ENCODE assay signal across 8 cellular contexts in the genomic region with DNA sequence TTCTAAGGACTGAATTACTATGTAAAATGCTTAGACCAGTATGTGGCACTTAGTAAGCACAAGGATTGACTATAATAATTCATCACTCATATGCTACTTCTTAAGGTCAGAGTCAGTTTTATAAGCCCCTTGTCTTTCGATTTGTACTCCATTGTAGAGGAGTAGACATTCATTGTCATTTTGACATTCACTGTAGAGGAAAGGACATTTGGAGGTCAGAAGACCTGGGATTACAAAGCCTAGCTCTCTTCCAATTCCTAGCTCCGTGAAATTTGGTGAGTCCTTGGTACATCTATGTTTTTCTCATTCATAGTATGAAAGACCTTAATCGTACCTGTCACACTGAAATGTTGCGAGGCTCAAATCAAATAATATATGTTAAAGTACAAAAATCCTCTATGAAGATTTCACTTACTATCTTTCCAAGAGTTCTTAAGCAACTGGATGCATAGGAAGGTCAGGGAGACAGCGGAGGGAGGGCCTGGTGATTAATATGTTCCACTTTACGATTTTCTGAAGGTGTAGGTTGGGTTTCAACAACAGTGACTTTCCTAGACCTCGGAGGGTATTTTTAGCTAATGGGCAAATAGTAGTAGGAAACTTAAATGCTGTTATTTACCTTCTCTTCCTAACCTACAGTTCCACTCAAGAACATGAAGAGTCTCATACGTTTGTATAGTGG. TPM values are rescaled to one million over a fixed set of nuclear protein-coding genes. Genes with fewer than 3 reads are reported as not detected.
DNase-seq lines count a peak whose midpoint lies in the region; ATAC-seq lines count a peak whose summit lies in the region.

No MANE protein-coding gene starts in this region.

- no peaks in the 10 kb centered on the region for H3K27me3 Mint-ChIP-seq in T-helper 17 cell

- intact Hi-C loops in posterior vena cava (cut with DNase I): no loop called here

- peak overlapping the region; percentile 97 for H3K27ac Mint-ChIP-seq in T-helper 17 cell

- H3K4me1 Mint-ChIP-seq in T-helper 17 cell: peaks cover 31% of the 10 kb centered on the region

- no peaks in the 10 kb centered on the region for H3K9me3 ChIP-seq in T-helper 17 cell (ENCODE audit: control insufficient read depth, low read length, poor library complexity, severe bottlenecking)

- H3K4me3 Mint-ChIP-seq in T-helper 17 cell: peak overlapping the region; percentile 97

- peak overlapping the region; percentile 82 to 99 (median 91) for H3K4me3 ChIP-seq in skin epidermis

- no peak for ATAC-seq in T-helper 17 cell

- H3K27ac ChIP-seq in skin epidermis: peak overlapping the region in 13 of 21 experiments; percentile 79 to 95 (median 91)

- DNase-seq in SIG-M5 treated with dmso at 0.1 percent for 504 hours (lab: John Stamatoyannopoulos, UW; ENCODE audit: unreplicated experiment) (peak; percentile 5), SIG-M5 (lab: John Stamatoyannopoulos, UW) (no peak), T-helper 17 cell (no peak), glomerular visceral epithelial cell (ENCODE audit: extremely low spot score) (peak; percentile 4), NCI-H774 (lab: John Stamatoyannopoulos, UW) (no peak), posterior vena cava (ENCODE audit: low spot score) (no peak), NCI-H446 treated with DMSO at 0.1 percent for 48 hours (lab: John Stamatoyannopoulos, UW) (no peak)

- no peaks in the 10 kb centered on the region for H3K36me3 Mint-ChIP-seq in T-helper 17 cell (ENCODE audit: low read depth)

RNA-seq across cellular contexts. Expression of gene EMSY, which starts 1.4 kb away (rescaled TPM):
- total RNA-seq in T-helper 17 cell (10 to 100 TPM; 25.3 to 34.6 TPM), posterior vena cava (10 to 100 TPM; 18.1 to 18.6 TPM)

Comparison
In these comparisons a context has a peak if more than half of its experiments do, and no peak if none do; other contexts are left out.
1. DNase-seq: peak in SIG-M5 treated with dmso at 0.1 percent for 504 hours (single experiment) and glomerular visceral epithelial cell (single experiment); none in SIG-M5 (single experiment), T-helper 17 cell (0 of 3), NCI-H774 (single experiment), posterior vena cava (single experiment) and NCI-H446 treated with DMSO at 0.1 percent for 48 hours (single experiment).